ENCODE assay signal across 8 cellular contexts in genomic region chr10:70404906-70405824, GRCh38. TPM values are rescaled to one million over a fixed set of nuclear protein-coding genes. Genes with fewer than 3 reads are reported as not detected.
A peak's percentile ranks its signal among the peaks of the same experiment; 100 is the strongest.
DNase-seq lines count a peak whose midpoint lies in the region; ATAC-seq and TF ChIP-seq lines count a peak whose summit lies in the region.

No MANE protein-coding gene starts in this region.

- intact Hi-C loops in left cardiac atrium (cut with DNase I) = no loop called here

- TF ChIP-seq POLR2A in Peyer's patch (IDR thresholded peaks at IDR 0.05) = peak; percentile 61 to 87

- H3K9me3 ChIP-seq in Peyer's patch = no peaks in the 10 kb centered on the region
- H3K9me3 ChIP-seq in trophoblast cell (ENCODE audit: insufficient read depth, low read depth, low read length) = no peaks in the 10 kb centered on the region

- WGBS in trophoblast cell (ENCODE audit: extremely low coverage, insufficient coverage, insufficient read length) = no CpG with 5 or more reads among the region's 22 CpGs

- peak overlapping the region; percentile 80 for H4K8ac ChIP-seq in trophoblast cell (ENCODE audit: low read depth, low read length)

- H4K91ac ChIP-seq in trophoblast cell (ENCODE audit: low read depth, low read length) = no peak overlapping the region

- peak overlapping the region; percentile 93 for H3K4me2 ChIP-seq in trophoblast cell (ENCODE audit: low read length)

- H2AFZ ChIP-seq in trophoblast cell (ENCODE audit: insufficient read depth, low read length, poor library complexity) = no peak overlapping the region

- no peak for TF ChIP-seq CTCF in HFF-Myc (IDR thresholded peaks at IDR 0.05; ENCODE audit: low read depth, low read length, missing control alignments)
- TF ChIP-seq CTCF in Peyer's patch (IDR thresholded peaks at IDR 0.05) = peak in 2 of 6 experiments; percentile 6 to 20

- no peak overlapping the region for H2AK5ac ChIP-seq in trophoblast cell (ENCODE audit: low read length)

- H3K79me1 ChIP-seq in trophoblast cell (ENCODE audit: low read length) = peaks cover 7% of the 10 kb centered on the region

- H3K18ac ChIP-seq in trophoblast cell (ENCODE audit: low read length) = peak overlapping the region; percentile 95

- H2BK5ac ChIP-seq in trophoblast cell (ENCODE audit: low read depth, low read length, poor library complexity) = no peak overlapping the region

- H4K12ac ChIP-seq in trophoblast cell (ENCODE audit: low read depth, low read length) = no peak overlapping the region

- no peak overlapping the region for H3K23ac ChIP-seq in trophoblast cell (ENCODE audit: low read length)

- H3K27me3 ChIP-seq in Peyer's patch (no peaks in the 10 kb centered on the region), trophoblast cell (ENCODE audit: insufficient read depth, low read length) (no peaks in the 10 kb centered on the region)

- H3K27ac ChIP-seq in Peyer's patch (peak overlapping the region; percentile 95 to 99 (median 97)), angular gyrus (ENCODE audit: low read depth, low read length) (peak overlapping the region; percentile 82), trophoblast cell (ENCODE audit: low read depth, low read length) (no peak overlapping the region)

- no peak overlapping the region for H3K14ac ChIP-seq in trophoblast cell (ENCODE audit: low read length)

- ATAC-seq in left cardiac atrium = peak; percentile 83 to 91
- no peak for ATAC-seq in HG03135 (IDR thresholded peaks at IDR 0.05; ENCODE audit: unreplicated experiment)
- ATAC-seq in GM18498 (IDR thresholded peaks at IDR 0.05; ENCODE audit: unreplicated experiment) = no peak

- H3K4me1 ChIP-seq in Peyer's patch (peaks cover 0 to 27% (median 7%) of the 10 kb centered on the region in 4 donors), trophoblast cell (ENCODE audit: control insufficient read depth in 1 of 2, insufficient read depth in 2 of 2, low read length in 2 of 2) (peaks cover 4 to 12% of the 10 kb centered on the region in 2 experiments)

- peak overlapping the region; percentile 98 for H3K4ac ChIP-seq in trophoblast cell (ENCODE audit: low read depth, low read length)

- H2BK120ac ChIP-seq in trophoblast cell (ENCODE audit: insufficient read depth, low read length, poor library complexity) = no peak overlapping the region

- DNase-seq in ELF-1 (ENCODE audit: low read depth, low spot score) = peak; percentile 69
- DNase-seq in HFF-Myc (ENCODE audit: extremely low read depth, low read depth) = peak; percentile 84
- peak; percentile 49 to 84 (median 76) for DNase-seq in Peyer's patch
- peak; percentile 85 for DNase-seq in left cardiac atrium
- peak; percentile 60 to 81 for DNase-seq in trophoblast cell

- H3K4me3 ChIP-seq in HFF-Myc (replicated peaks; ENCODE audit: low read depth, low read length) (peak overlapping the region; percentile 95), Peyer's patch (peak overlapping the region; percentile 87 to 95 (median 88)), trophoblast cell (ENCODE audit: low read depth, low read length) (peak overlapping the region; percentile 96)

- no peak overlapping the region for H2BK12ac ChIP-seq in trophoblast cell (ENCODE audit: low read length)

- peaks cover 14% of the 10 kb centered on the region for H3K79me2 ChIP-seq in trophoblast cell (ENCODE audit: control insufficient read depth, insufficient read depth, low read length, poor library complexity)

- peak overlapping the region; percentile 84 for H3K9ac ChIP-seq in trophoblast cell (ENCODE audit: low read length)

- H3K36me3 ChIP-seq in Peyer's patch = no peaks in the 10 kb centered on the region
- peaks cover 0 to 3% of the 10 kb centered on the region in 2 experiments for H3K36me3 ChIP-seq in trophoblast cell (ENCODE audit: control insufficient read depth in 1 of 2, insufficient read depth in 2 of 2, low read length in 2 of 2)

RNA-seq across cellular contexts. Expression of gene EIF4EBP2, which starts 1.2 kb away (rescaled TPM):
- total RNA-seq in Peyer's patch = 100 to 1,000 TPM in 1 of 4 donors, 10 to 100 TPM in 3; 64.4 to 129 (median 93.0) TPM
- 100 to 1,000 TPM in 1 of 2 donors, 10 to 100 TPM in 1; 82.9 to 101 TPM for total RNA-seq in left cardiac atrium
- polyA plus RNA-seq in trophoblast cell (2013) = 71.6 and 73.5 TPM in 2 replicates

RNA-seq across cellular contexts. Expression of gene LRRC20, which starts 22.7 kb away (rescaled TPM):
- total RNA-seq in Peyer's patch (10 to 100 TPM in 1 of 4 donors, 1 to 10 TPM in 3; 1.5 to 19.8 (median 6.5) TPM), left cardiac atrium (10 to 100 TPM; 17.6 to 43.3 TPM)
- 2.2 and 2.3 TPM in 2 replicates for polyA plus RNA-seq in trophoblast cell (2013)

RNA-seq across cellular contexts. Expression of gene NODAL, which starts 36.3 kb away (rescaled TPM):
- total RNA-seq in Peyer's patch (not detected), left cardiac atrium (not detected)
- polyA plus RNA-seq in trophoblast cell (2013) = 0.15 and 0.26 TPM in 2 replicates

Comparison
In these comparisons a context has a peak if more than half of its experiments do, and no peak if none do; other contexts are left out.
1. ATAC-seq: peak in left cardiac atrium (2 of 2); none in HG03135 (single experiment) and GM18498 (single experiment).
2. Peak in every context shown above with its lines, with median percentiles within 50 percentile points of each other: DNase-seq and H3K4me3 ChIP-seq.